10 cellular contexts compared by ENCODE assay signal in the genomic region with DNA sequence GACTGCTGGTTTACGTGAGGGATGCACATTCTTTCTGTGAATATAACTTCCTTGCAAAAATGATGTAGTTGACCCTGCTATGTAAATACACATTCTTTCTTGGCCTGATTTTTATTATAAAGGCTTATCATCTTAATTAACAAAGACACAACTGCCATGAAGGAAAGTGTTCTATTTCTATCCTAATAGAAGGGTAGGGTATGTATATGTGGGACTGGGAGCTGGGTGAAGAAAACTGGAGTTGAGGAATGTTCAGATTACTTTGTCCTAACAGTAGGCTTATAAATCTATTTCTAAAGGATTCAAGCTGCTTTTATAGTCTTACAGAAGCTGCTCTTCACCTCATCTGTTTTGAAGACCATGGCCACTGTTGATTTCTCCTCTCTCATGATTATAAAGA.
"Had no signal": no experiment of that assay in that cellular context is flagged by ENCODE, and none has a peak within 500 bp of the region (broad histone marks: within the 10 kb centered on the region; RNA-seq: fewer than 3 reads in every experiment).

No MANE protein-coding gene starts in this region.

- H2AFZ ChIP-seq: GM23248 had no signal

- H3K36me3 ChIP-seq: HAP-1 had no signal

- DNase-seq: GM23248, GOT3, H7, HFFc6, KBM-7 had no signal

- H3K4me3 ChIP-seq: GM23248, HAP-1 had no signal

- H3K9me3 ChIP-seq: HAP-1 had no signal

- H3K4me1 ChIP-seq: HAP-1 had no signal

- H3K4me2 ChIP-seq: KMS-11 had no signal

- ATAC-seq: HCT116, HepG2 had no signal

- H3K27ac ChIP-seq: GM23248, HL-60, KMS-11 had no signal

- H3K9ac ChIP-seq: GM23248, KMS-11 had no signal
